ENCODE assay signal across 28 cellular contexts in genomic region chr17:66094727-66095126, GRCh38.
"Had no signal": no experiment of that assay in that cellular context is flagged by ENCODE, and none has a peak within 500 bp of the region (broad histone marks: within the 10 kb centered on the region; RNA-seq: fewer than 3 reads in every experiment).

No MANE protein-coding gene starts in this region.

- ATAC-seq: effector memory CD8-positive, alpha-beta T cell; esophagus mucosa; foreskin keratinocyte; gastrocnemius medialis; gastroesophageal sphincter; heart left ventricle; heart right ventricle had no signal

- H3K27me3 ChIP-seq: colonic mucosa, dorsolateral prefrontal cortex, esophagus muscularis mucosa, esophagus squamous epithelium, foreskin keratinocyte, gastrocnemius medialis, gastroesophageal sphincter, heart left ventricle, heart right ventricle had no signal

- H3K27ac ChIP-seq: colonic mucosa, coronary artery, dorsolateral prefrontal cortex, epithelial cell of prostate, esophagus muscularis mucosa, esophagus squamous epithelium, foreskin keratinocyte, gastrocnemius medialis, gastroesophageal sphincter, heart left ventricle, heart right ventricle had no signal

- H3K4me3 ChIP-seq: colonic mucosa, coronary artery, dorsolateral prefrontal cortex, esophagus muscularis mucosa, esophagus squamous epithelium, gastrocnemius medialis, gastroesophageal sphincter, heart left ventricle, heart right ventricle had no signal

- DNase-seq: colonic mucosa; cortex of kidney; dermis blood vessel endothelial cell; dorsolateral prefrontal cortex; effector CD4-positive, alpha-beta T cell; effector CD8-positive, alpha-beta T cell; effector memory CD4-positive, alpha-beta T cell; effector memory CD8-positive, alpha-beta T cell; endodermal cell; erythroblast; esophagus squamous epithelium; foreskin fibroblast; foreskin keratinocyte; foreskin melanocyte; gastrocnemius medialis; glutamatergic neuron; head of caudate nucleus; heart left ventricle; heart right ventricle had no signal

- H3K9me3 ChIP-seq: colonic mucosa, gastrocnemius medialis had no signal

- H3K4me1 ChIP-seq: colonic mucosa, esophagus muscularis mucosa, esophagus squamous epithelium, foreskin keratinocyte, gastrocnemius medialis, gastroesophageal sphincter, heart left ventricle, heart right ventricle had no signal

- H3K36me3 ChIP-seq: colonic mucosa had no signal

- FAIRE-seq: colon, endometrium, endothelial cell of umbilical vein, frontal cortex had no signal
